19 cellular contexts compared by ENCODE assay signal in the genomic region with DNA sequence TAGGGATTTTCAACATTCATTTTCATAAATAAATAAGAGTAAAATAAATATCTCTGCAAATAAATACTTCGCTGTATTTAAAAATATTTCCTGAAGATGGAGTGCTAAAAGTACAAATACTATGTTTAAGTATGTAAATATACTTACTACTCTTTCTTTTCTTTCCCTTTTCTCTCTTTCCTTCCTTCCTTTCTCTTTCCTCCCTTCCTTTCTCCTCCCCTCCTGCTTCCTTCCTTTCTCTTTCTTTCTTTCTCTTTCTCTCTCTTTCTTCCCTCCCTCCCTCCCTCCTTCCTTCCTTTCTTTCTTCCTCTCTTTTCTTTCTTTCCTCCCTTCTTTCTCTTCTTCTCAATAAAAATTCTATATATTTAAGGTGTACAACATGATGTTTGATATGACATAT.
A peak's percentile ranks its signal among the peaks of the same experiment; 100 is the strongest.
DNase-seq lines count a peak whose midpoint lies in the region; TF ChIP-seq lines count a peak whose summit lies in the region.
"Had no signal": no experiment of that assay in that cellular context is flagged by ENCODE, and none has a peak within 500 bp of the region (broad histone marks: within the 10 kb centered on the region; RNA-seq: fewer than 3 reads in every experiment).

No MANE protein-coding gene starts in this region.

- H3K27ac ChIP-seq in HEK293 (ENCODE audit: extremely low read depth, low read depth, low read length) = no peak overlapping the region
- peak overlapping the region; percentile 71 for H3K27ac ChIP-seq in SJSA1
- no peak overlapping the region for H3K27ac ChIP-seq in transverse colon
- H3K27ac ChIP-seq: BLaER1 had no signal

- no peak overlapping the region for H3K4me3 Mint-ChIP-seq in chondrocyte (ENCODE audit: unreplicated experiment)
- H3K4me3 Mint-ChIP-seq: CD14-positive monocyte; CD4-positive, alpha-beta memory T cell; CD4-positive, CD25-positive, alpha-beta regulatory T cell; CD8-positive, alpha-beta memory T cell had no signal

- TF ChIP-seq EP300 in transverse colon (IDR thresholded peaks at IDR 0.05; ENCODE audit: low read depth) = no peak

- peaks cover 60% of the 10 kb centered on the region for H3K4me1 Mint-ChIP-seq in chondrocyte (ENCODE audit: low read depth)
- H3K4me1 Mint-ChIP-seq: CD14-positive monocyte; CD4-positive, alpha-beta memory T cell; CD4-positive, CD25-positive, alpha-beta regulatory T cell; CD8-positive, alpha-beta memory T cell had no signal

- peak overlapping the region; percentile 69 for H3K27ac Mint-ChIP-seq in chondrocyte (ENCODE audit: unreplicated experiment)
- H3K27ac Mint-ChIP-seq: CD14-positive monocyte; CD4-positive, alpha-beta memory T cell; CD4-positive, CD25-positive, alpha-beta regulatory T cell; CD8-positive, alpha-beta memory T cell had no signal

- no peaks in the 10 kb centered on the region for H3K9me3 Mint-ChIP-seq in chondrocyte (ENCODE audit: low read depth)
- H3K9me3 Mint-ChIP-seq: CD8-positive, alpha-beta memory T cell had no signal

- no peak overlapping the region for H3K4me3 ChIP-seq in HEK293 (ENCODE audit: low read depth, low read length)
- H3K4me3 ChIP-seq in SJSA1 = no peak overlapping the region
- no peak overlapping the region for H3K4me3 ChIP-seq in transverse colon
- H3K4me3 ChIP-seq: BLaER1 had no signal

- TF ChIP-seq CTCF in HEK293 (tag by site-specific recombination; IDR thresholded peaks at IDR 0.05) (no peak), chondrocyte (IDR thresholded peaks at IDR 0.05) (no peak), transverse colon (IDR thresholded peaks at IDR 0.05) (no peak)

- POLR2A ChIA-PET in HEK293 (lab: Yijun Ruan, JAX) = no interaction called here

- H3K27me3 ChIP-seq in SJSA1 (replicated peaks) (no peaks in the 10 kb centered on the region), transverse colon (no peaks in the 10 kb centered on the region)
- H3K27me3 ChIP-seq: BE2C, BLaER1 had no signal

- H3K4me1 ChIP-seq in HEK293 (ENCODE audit: control insufficient read depth, insufficient read depth, low read length) (no peaks in the 10 kb centered on the region), SJSA1 (replicated peaks) (peaks cover 68% of the 10 kb centered on the region), transverse colon (no peaks in the 10 kb centered on the region)
- H3K4me1 ChIP-seq: BE2C had no signal

- H3K9me3 ChIP-seq in HEK293 (ENCODE audit: control insufficient read depth, insufficient read depth, low read depth, low read length) = no peaks in the 10 kb centered on the region
- H3K9me3 ChIP-seq in SJSA1 (replicated peaks) = no peaks in the 10 kb centered on the region
- H3K9me3 ChIP-seq in transverse colon = no peaks in the 10 kb centered on the region
- H3K9me3 ChIP-seq: BE2C, BLaER1 had no signal

- no peaks in the 10 kb centered on the region for H3K27me3 Mint-ChIP-seq in chondrocyte (ENCODE audit: low read depth)
- H3K27me3 Mint-ChIP-seq: CD4-positive, CD25-positive, alpha-beta regulatory T cell had no signal

- TF ChIP-seq POLR2A in transverse colon (IDR thresholded peaks at IDR 0.05) = no peak

- H3K36me3 Mint-ChIP-seq in chondrocyte (ENCODE audit: low read depth) = no peaks in the 10 kb centered on the region
- H3K36me3 Mint-ChIP-seq: CD14-positive monocyte; CD4-positive, alpha-beta memory T cell; CD4-positive, CD25-positive, alpha-beta regulatory T cell; CD8-positive, alpha-beta memory T cell had no signal

- intact Hi-C loops in transverse colon (cut with DNase I; ENCODE audit: low total_unique reads) = no loop called here

- in situ Hi-C loops in transverse colon (cut with MboI; ENCODE audit: low pct_ligation_motif_present in 1 of 4, low pct_unique_long_range_greater_than_20kb in 1 of 4, low sequenced_read_pairs in 3 of 4) = loop anchor here in 1 of 4 donors (25.0 kb wide), 1 partner anchor 112 kb away; no protein-coding TSS in a partner anchor

- CTCF ChIA-PET in HEK293 (lab: Yijun Ruan, JAX) = no interaction called here

- H3K36me3 ChIP-seq in HEK293 (ENCODE audit: control insufficient read depth in 2 of 2, insufficient read depth in 1 of 2, low read length in 2 of 2) (no peaks in the 10 kb centered on the region), SJSA1 (no peaks in the 10 kb centered on the region), transverse colon (no peaks in the 10 kb centered on the region)
- H3K36me3 ChIP-seq: BE2C, BLaER1 had no signal

- WGBS in transverse colon (ENCODE audit: low coverage in 1 of 2), 2 donors = 78 to 80% methylated on average over 1 of the region's 1 CpG

- no peak for DNase-seq in SJSA1 (ENCODE audit: low read depth in 1 of 2, low spot score in 2 of 2)
- no peak for DNase-seq in chondrocyte (ENCODE audit: low spot score)
- DNase-seq in DMS53 (lab: John Stamatoyannopoulos, UW) = no peak
- no peak for DNase-seq in transverse colon
- no peak for DNase-seq in NCI-H187 treated with DMSO at 0.1 percent for 48 hours (lab: John Stamatoyannopoulos, UW)
- DNase-seq: 8988T; BE2C; C1 segment of cervical spinal cord; CD4-positive, alpha-beta memory T cell; CD4-positive, CD25-positive, alpha-beta regulatory T cell; CD8-positive, alpha-beta memory T cell; COR-L47; DMS 273 treated with DMSO at 0.1 percent for 48 hours; DMS153; DMS79 treated with DMSO at 0.1 percent for 48 hours; GF-D8 had no signal

TF ChIP-seq in HEK293, 187 proteins besides CTCF, POLR2A, EP300 and RAD21:
- TF ChIP-seq PRDM1 (tag by site-specific recombination; IDR thresholded peaks at IDR 0.05) = peak; percentile 80
- peak; percentile 51; the same call in 1 of the 2 replicates for TF ChIP-seq ZNF366 (tag by site-specific recombination; conservative IDR thresholded peaks at IDR 0.05)
- TF ChIP-seq ZNF645 (tag by site-specific recombination; IDR thresholded peaks at IDR 0.05) = no peak
